In the genomic region with DNA sequence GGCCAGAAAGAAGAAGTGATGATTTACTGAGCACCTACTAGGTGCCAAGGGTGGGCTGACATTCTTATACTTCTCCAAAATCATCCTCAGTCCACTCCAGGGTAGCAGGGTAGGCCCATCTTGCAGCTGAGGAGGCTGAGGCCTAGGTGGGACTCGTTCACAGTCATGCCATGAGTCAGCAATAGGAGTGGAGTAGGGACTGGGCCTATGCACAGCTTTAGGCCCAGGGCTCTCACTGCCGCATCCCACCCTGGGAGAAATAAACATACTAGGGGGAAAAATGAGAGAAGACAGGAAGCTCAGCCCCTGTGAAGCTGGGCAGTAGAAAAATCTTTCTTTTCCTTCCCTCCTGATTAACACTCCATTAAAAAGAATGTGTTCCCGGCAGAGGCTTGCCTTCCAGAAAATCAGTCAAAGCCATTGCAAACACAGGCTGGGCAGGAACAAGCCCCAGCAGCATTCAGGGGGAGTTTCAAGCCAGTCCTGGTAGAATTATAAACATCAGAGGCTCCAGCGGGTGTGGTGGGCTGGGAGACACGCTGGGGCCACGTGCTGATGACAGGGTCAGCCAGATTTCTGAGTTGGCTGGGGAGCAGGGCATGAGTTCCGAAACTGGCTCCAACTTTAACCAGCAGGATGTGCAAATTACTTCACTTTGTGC, we compare ENCODE assay signal across 7 cellular contexts. TPM values are rescaled to one million over a fixed set of nuclear protein-coding genes. Genes with fewer than 3 reads are reported as not detected.
DNase-seq lines count a peak whose midpoint lies in the region; ATAC-seq and TF ChIP-seq lines count a peak whose summit lies in the region.

No MANE protein-coding gene starts in this region.

- H3K9me3 ChIP-seq in PC-3 (ENCODE audit: low read length), result no peaks in the 10 kb centered on the region
- H3K9me3 ChIP-seq in esophagus (ENCODE audit: control insufficient read depth in 2 of 2, insufficient read depth in 1 of 2, low read depth in 1 of 2, low read length in 1 of 2), result no peaks in the 10 kb centered on the region

- H3K27ac ChIP-seq in PC-3 (ENCODE audit: low read length) (peak overlapping the region; percentile 50), esophagus (ENCODE audit: low read depth in 2 of 2, low read length in 1 of 2) (peak overlapping the region; percentile 89 to 91), urinary bladder (ENCODE audit: low read depth) (peak overlapping the region; percentile 33)

- H3K9me2 ChIP-seq in PC-3 (replicated peaks; ENCODE audit: low read length), result no peaks in the 10 kb centered on the region

- ATAC-seq in PC-3, result no peak

- no TSS peak for BruUV-seq in PC-3 (replicated peaks; lab: Mats Ljungman, UMichigan)

- H3K9ac ChIP-seq in PC-3 (ENCODE audit: low read length), result peak overlapping the region; percentile 65

- peak overlapping the region; percentile 21; the same call in 1 of the 2 replicates for H2AFZ ChIP-seq in PC-3 (ENCODE audit: low read length)

- H3K27ac Mint-ChIP-seq in activated CD4-positive, alpha-beta memory T cell treated with anti-CD3 and anti-CD28 coated beads, Interleukin-2, amount 10 ng/mL, durations not matched to agents 7 days and 5 days, result no peak overlapping the region

- intact Hi-C loops in PC-3 (cut with micrococcal nuclease), result no loop called here

- H3K79me2 ChIP-seq in PC-3 (ENCODE audit: low read length), result peaks cover 25% of the 10 kb centered on the region

- H3K27me3 ChIP-seq in PC-3 (ENCODE audit: low read length) (peaks cover 7% of the 10 kb centered on the region; the same call in 1 of the 2 replicates), esophagus (ENCODE audit: control insufficient read depth in 1 of 2, insufficient read depth in 2 of 2, low read length in 2 of 2) (no peaks in the 10 kb centered on the region)

- 15 to 27% methylated on average over 7 of the region's 7 CpGs for WGBS in esophagus, 2 donors
- 16% methylated on average over 7 of the region's 7 CpGs for WGBS in urinary bladder

- H3K4me1 ChIP-seq in PC-3 (ENCODE audit: insufficient read depth, low read length) (peaks cover 24% of the 10 kb centered on the region), esophagus (ENCODE audit: control insufficient read depth in 2 of 2, insufficient read depth in 2 of 2, low read length in 1 of 2) (peaks cover 0 to 11% of the 10 kb centered on the region in 2 donors), urinary bladder (ENCODE audit: insufficient read depth) (peaks cover 2% of the 10 kb centered on the region)

- H3K36me3 ChIP-seq in PC-3 (ENCODE audit: low read depth, low read length) (no peaks in the 10 kb centered on the region), esophagus (ENCODE audit: control insufficient read depth in 2 of 2, insufficient read depth in 2 of 2, low read length in 1 of 2) (peaks cover 0 to 2% of the 10 kb centered on the region in 2 donors), urinary bladder (ENCODE audit: insufficient read depth) (no peaks in the 10 kb centered on the region)

- no peaks in the 10 kb centered on the region for H3K27me3 Mint-ChIP-seq in activated CD4-positive, alpha-beta memory T cell treated with anti-CD3 and anti-CD28 coated beads, Interleukin-2, amount 10 ng/mL, durations not matched to agents 7 days and 5 days

- H3K4me1 Mint-ChIP-seq in activated CD4-positive, alpha-beta memory T cell treated with anti-CD3 and anti-CD28 coated beads, Interleukin-2, amount 10 ng/mL, durations not matched to agents 7 days and 5 days, result no peaks in the 10 kb centered on the region

- H4K20me1 ChIP-seq in PC-3 (ENCODE audit: low read length), result no peaks in the 10 kb centered on the region

- no peak for TF ChIP-seq CTCF in PC-3 (conservative IDR thresholded peaks at IDR 0.05; ENCODE audit: low read depth, low read length)

- H3K36me3 Mint-ChIP-seq in activated CD4-positive, alpha-beta memory T cell treated with anti-CD3 and anti-CD28 coated beads, Interleukin-2, amount 10 ng/mL, durations not matched to agents 7 days and 5 days (ENCODE audit: low read depth), result no peaks in the 10 kb centered on the region

- peak overlapping the region; percentile 83 for H3K4me2 ChIP-seq in PC-3 (ENCODE audit: low read length)

- no peaks in the 10 kb centered on the region for H3K9me3 Mint-ChIP-seq in activated CD4-positive, alpha-beta memory T cell treated with anti-CD3 and anti-CD28 coated beads, Interleukin-2, amount 10 ng/mL, durations not matched to agents 7 days and 5 days

- CTCF ChIA-PET in PC-3 (lab: Charles Lee), result no interaction called here
- CTCF ChIA-PET in activated CD4-positive, alpha-beta memory T cell treated with anti-CD3 and anti-CD28 coated beads, Interleukin-2, amount 10 ng/mL, durations not matched to agents 7 days and 5 days (lab: Charles Lee), result no interaction called here

- H3K4me3 ChIP-seq in PC-3 (ENCODE audit: low read length), result peak overlapping the region; percentile 61
- H3K4me3 ChIP-seq in esophagus (ENCODE audit: low read depth in 1 of 2, low read length in 2 of 2), result peak overlapping the region; percentile 45 to 48
- H3K4me3 ChIP-seq in urinary bladder (ENCODE audit: low read depth, low read length), result peak overlapping the region; percentile 51

- H3K4me3 Mint-ChIP-seq in activated CD4-positive, alpha-beta memory T cell treated with anti-CD3 and anti-CD28 coated beads, Interleukin-2, amount 10 ng/mL, durations not matched to agents 7 days and 5 days, result no peak overlapping the region

- no peak for DNase-seq in PC-3
- peak; percentile 27 for DNase-seq in mucosa of gallbladder (ENCODE audit: low spot score)
- DNase-seq in activated CD4-positive, alpha-beta memory T cell treated with anti-CD3 and anti-CD28 coated beads, Interleukin-2, amount 10 ng/mL, durations not matched to agents 7 days and 5 days, result no peak
- DNase-seq in activated T-cell treated with anti-CD3 and anti-CD28 coated beads, Interleukin-2, amount 50 U/mL, for 48 hours, result no peak
- no peak for DNase-seq in stimulated activated CD8-positive, alpha-beta memory T cell treated with anti-CD3 and anti-CD28 coated beads, Interleukin-4, amount 100 ng/mL, for 48 hours

- POLR2A ChIA-PET in PC-3 (lab: Charles Lee; ENCODE audit: unreplicated experiment), result no interaction called here
- POLR2A ChIA-PET in activated CD4-positive, alpha-beta memory T cell treated with anti-CD3 and anti-CD28 coated beads, Interleukin-2, amount 10 ng/mL, durations not matched to agents 7 days and 5 days (lab: Charles Lee), result no interaction called here

- H3F3A ChIP-seq in PC-3 (ENCODE audit: low read length, unreplicated experiment), result no peaks in the 10 kb centered on the region

RNA-seq across cellular contexts. Expression of gene HSPB8, which starts 1.8 kb away (rescaled TPM):
- total RNA-seq in PC-3 (2014; rRNA removed) (8.4 and 11.4 TPM in 2 replicates), mucosa of gallbladder (58.1 TPM), urinary bladder (47.8 TPM)
- polyA plus RNA-seq in esophagus (100 to 1,000 TPM in 1 of 2 donors, 10 to 100 TPM in 1; 87.9 to 155 TPM), urinary bladder (601 TPM)
- not detected for total RNA-seq in activated CD4-positive, alpha-beta memory T cell treated with anti-CD3 and anti-CD28 coated beads, Interleukin-2, amount 10 ng/mL, durations not matched to agents 7 days and 5 days

Comparison
In these comparisons a context has a peak if more than half of its experiments do, and no peak if none do; other contexts are left out.
1. H3K27ac ChIP-seq: peak in every context shown above with its lines; median percentile 90 in esophagus; 50 in PC-3; 33 in urinary bladder.